ENCODE assay signal across 23 cellular contexts in genomic region chr5:151471276-151471675, GRCh38. TPM values are rescaled to one million over a fixed set of nuclear protein-coding genes. Genes with fewer than 3 reads are reported as not detected.
DNase-seq lines count a peak whose midpoint lies in the region; ATAC-seq and TF ChIP-seq lines count a peak whose summit lies in the region.
"Had no signal": no experiment of that assay in that cellular context is flagged by ENCODE, and none has a peak within 500 bp of the region (broad histone marks: within the 10 kb centered on the region; RNA-seq: fewer than 3 reads in every experiment).

No MANE protein-coding gene starts in this region.

- H3K4me1 ChIP-seq in GM23248 (ENCODE audit: insufficient read depth) (peaks cover 28% of the 10 kb centered on the region), gastrocnemius medialis (peaks cover 0 to 2% of the 10 kb centered on the region in 2 donors)
- H3K4me1 ChIP-seq: Peyer's patch had no signal

- 81 to 88% methylated on average over 1 of the region's 1 CpG for WGBS in GM23248 (ENCODE audit: low coverage in 1 of 2, low lambda C conversion rate in 2 of 2, missing lambda C conversion rate in 2 of 2), 2 experiments

- H3K27me3 ChIP-seq in GM23248 (replicated peaks; ENCODE audit: insufficient read depth) (no peaks in the 10 kb centered on the region), gastrocnemius medialis (no peaks in the 10 kb centered on the region)
- H3K27me3 ChIP-seq: body of pancreas, Peyer's patch, upper lobe of left lung had no signal

- DNase-seq in GM23248 (peak; percentile 55), NCI-H1436 treated with DMSO at 0.1 percent for 48 hours (lab: John Stamatoyannopoulos, UW) (peak; percentile 46), NCI-H510A treated with DMSO at 0.1 percent for 48 hours (lab: John Stamatoyannopoulos, UW) (peak; percentile 55), myocyte (ENCODE audit: low read depth) (peak; percentile 40), NCI-H226 (no peak), cardiac septum (ENCODE audit: low spot score) (no peak), gastrocnemius medialis (no peak)
- DNase-seq: activated CD4-positive, alpha-beta T cell treated with anti-CD3 and anti-CD28 coated beads, Interleukin-2, amount 50 U/mL, for 1 hour; activated naive CD4-positive, alpha-beta T cell; activated T-cell treated with anti-CD3 and anti-CD28 coated beads, Interleukin-2, amount 50 U/mL, for 48 hours; body of pancreas; glutamatergic neuron; islet precursor cell; left ventricle myocardium superior; naive B cell; NCI-H524; Peyer's patch; stimulated activated CD4-positive, alpha-beta T cell treated with anti-CD3 and anti-CD28 coated beads, Interleukin-4, amount 100 ng/mL, for 4 hours; SW 1271; T1000; upper lobe of left lung had no signal

- H3K79me2 ChIP-seq in GM23248 (ENCODE audit: insufficient read depth) = no peaks in the 10 kb centered on the region

- TF ChIP-seq POLR2A in gastrocnemius medialis (IDR thresholded peaks at IDR 0.05) = no peak

- H3F3A ChIP-seq in GM23248 (ENCODE audit: insufficient read depth) = peaks cover 22% of the 10 kb centered on the region

- intact Hi-C loops in cardiac septum (cut with DNase I) = no loop called here
- intact Hi-C loops in gastrocnemius medialis (cut with DNase I; ENCODE audit: low total_unique reads) = no loop called here

- H3K36me3 ChIP-seq in GM23248 (ENCODE audit: low read depth) = no peaks in the 10 kb centered on the region; the same call in 1 of the 2 replicates
- H3K36me3 ChIP-seq in gastrocnemius medialis = peaks cover 0 to 46% of the 10 kb centered on the region in 2 donors

- H3K27ac ChIP-seq in GM23248 = no peak overlapping the region
- peak overlapping the region in 2 of 4 donors; percentile 15 to 37 for H3K27ac ChIP-seq in gastrocnemius medialis
- H3K27ac ChIP-seq: body of pancreas, Peyer's patch, upper lobe of left lung had no signal

- in situ Hi-C loops in GM23248 (cut with MboI) (no loop called here), gastrocnemius medialis (cut with MboI; ENCODE audit: low sequenced_read_pairs in 4 of 4) (loop anchor here in 1 of 4 donors (25.0 kb wide), 1 partner anchor 266 kb away; no protein-coding TSS in a partner anchor)

- H4K20me1 ChIP-seq in GM23248 (ENCODE audit: insufficient read depth) = no peaks in the 10 kb centered on the region

- H3K4me3 ChIP-seq in GM23248 (no peak overlapping the region), gastrocnemius medialis (no peak overlapping the region)
- H3K4me3 ChIP-seq: body of pancreas, Peyer's patch, upper lobe of left lung had no signal

- H3K4me2 ChIP-seq in GM23248 (ENCODE audit: unreplicated experiment) = no peak overlapping the region

- H3K9me3 ChIP-seq in GM23248 (ENCODE audit: low read depth) (no peaks in the 10 kb centered on the region), gastrocnemius medialis (no peaks in the 10 kb centered on the region)
- H3K9me3 ChIP-seq: body of pancreas, Peyer's patch, upper lobe of left lung had no signal

- TF ChIP-seq CTCF in gastrocnemius medialis (IDR thresholded peaks at IDR 0.05 in 4 of 5, conservative IDR thresholded peaks at IDR 0.05 in 1 of 5) = no peak

- H2AFZ ChIP-seq in GM23248 = no peak overlapping the region

- no peak for ATAC-seq in gastrocnemius medialis
- ATAC-seq: body of pancreas; left ventricle myocardium superior; sciatic nerve; stimulated activated memory B cell treated with anti-CD40 and anti-IgM and Interleukin-4, amounts not matched to agents 10 μg/mL and 1 μg/mL and 100 μg/mL, for 72 hours had no signal

- H3K9me2 ChIP-seq in GM23248 (ENCODE audit: insufficient read depth) = no peaks in the 10 kb centered on the region

- H3K9ac ChIP-seq in GM23248 = no peak overlapping the region

RNA-seq across cellular contexts. Expression of gene SLC36A1, which starts 23.9 kb away (rescaled TPM):
- 10.1 and 13.4 TPM in 2 replicates for total RNA-seq in GM23248 (2014; rRNA removed; shearing (Covaris generic))
- polyA plus RNA-seq in GM23248 (2016; fragmentation: Nextera tagmentation; extraction: Ambion mirVana) = 6.9 and 7.1 TPM in 2 replicates
- 11.8 and 15.0 TPM in 2 replicates for total RNA-seq in myocyte
- polyA plus RNA-seq in myocyte (2012) = 18.3 TPM
- total RNA-seq in cardiac septum = 3.3 TPM
- total RNA-seq in gastrocnemius medialis = 10 to 100 TPM in 2 of 4 donors, 1 to 10 TPM in 2; 4.6 to 14.7 (median 8.5) TPM

Comparison
In these comparisons a context has a peak if more than half of its experiments do, and no peak if none do; other contexts are left out.
1. DNase-seq: peak in GM23248 (single experiment), NCI-H1436 treated with DMSO at 0.1 percent for 48 hours (single experiment), NCI-H510A treated with DMSO at 0.1 percent for 48 hours (single experiment) and myocyte (single experiment); none in NCI-H226 (single experiment), cardiac septum (single experiment) and gastrocnemius medialis (0 of 2).